In the genomic region with DNA sequence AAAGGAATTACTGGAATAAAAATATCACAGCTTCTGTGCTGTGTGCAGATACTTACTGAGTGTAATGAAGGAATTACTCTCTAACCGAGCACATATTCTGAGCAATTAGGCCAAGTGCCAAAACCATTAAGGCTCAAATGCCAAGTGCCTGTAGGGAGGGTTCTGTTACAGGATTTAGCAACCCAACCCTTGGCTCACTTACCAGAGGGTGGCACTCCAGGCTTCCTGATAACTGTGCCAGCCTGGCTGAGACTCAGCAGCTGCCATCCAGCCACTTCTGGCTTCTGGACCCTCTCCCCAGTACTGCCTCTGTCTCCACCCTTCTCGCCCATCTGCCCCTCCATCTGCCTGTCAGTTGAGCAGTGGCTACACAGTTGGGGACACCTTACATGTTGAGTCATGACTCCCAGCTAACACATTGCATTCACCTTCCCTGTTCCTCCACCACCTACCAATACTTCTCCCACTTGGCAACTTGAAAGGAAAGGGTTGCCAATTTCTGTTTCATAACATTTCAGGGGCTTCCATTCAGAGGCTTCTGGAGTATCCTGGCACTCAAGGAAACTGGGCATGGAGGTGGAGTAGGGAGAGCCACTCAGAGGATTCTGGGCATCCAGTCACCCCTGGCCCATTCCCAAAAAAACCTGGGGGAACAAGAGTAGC, we compare ENCODE assay signal across 8 cellular contexts.
DNase-seq lines count a peak whose midpoint lies in the region; ATAC-seq and TF ChIP-seq lines count a peak whose summit lies in the region.

No MANE protein-coding gene starts in this region.

- no peaks in the 10 kb centered on the region for H3K27me3 ChIP-seq in MG63

- peaks cover 4% of the 10 kb centered on the region for H3K4me1 Mint-ChIP-seq in progenitor cell of endocrine pancreas (ENCODE audit: low read depth)

- ATAC-seq in GM18867 (IDR thresholded peaks at IDR 0.05; ENCODE audit: unreplicated experiment) (no peak), GM21447 (IDR thresholded peaks at IDR 0.05; ENCODE audit: unreplicated experiment) (no peak)

- H3K4me3 Mint-ChIP-seq in progenitor cell of endocrine pancreas (ENCODE audit: low read depth): no peak overlapping the region

- peaks cover 12% of the 10 kb centered on the region for H3K9me3 Mint-ChIP-seq in progenitor cell of endocrine pancreas (ENCODE audit: low read depth)

- H3K9me3 ChIP-seq in MG63: no peaks in the 10 kb centered on the region

- no peaks in the 10 kb centered on the region for H3K36me3 ChIP-seq in MG63

- peaks cover 2% of the 10 kb centered on the region for H3K36me3 Mint-ChIP-seq in progenitor cell of endocrine pancreas (ENCODE audit: insufficient read depth)

- DNase-seq in COLO668 (lab: John Stamatoyannopoulos, UW; ENCODE audit: unreplicated experiment) (peak; percentile 62), MG63 (peak; percentile 47), SW480 (ENCODE audit: low spot score) (peak; percentile 36), fibroblast of peridontal ligament (ENCODE audit: extremely low read depth) (peak; percentile 54), progenitor cell of endocrine pancreas (ENCODE audit: low spot score, unreplicated experiment) (no peak), NCI-H510A treated with DMSO at 0.1 percent for 48 hours (lab: John Stamatoyannopoulos, UW) (no peak)

- H3K27me3 Mint-ChIP-seq in progenitor cell of endocrine pancreas: no peaks in the 10 kb centered on the region

- H3K27ac Mint-ChIP-seq in progenitor cell of endocrine pancreas: peak overlapping the region; percentile 53

- TF ChIP-seq CTCF in progenitor cell of endocrine pancreas (IDR thresholded peaks at IDR 0.05; ENCODE audit: unreplicated experiment): no peak

- H3K4me3 ChIP-seq in MG63: no peak overlapping the region

Comparison
In these comparisons a context has a peak if more than half of its experiments do, and no peak if none do; other contexts are left out.
1. DNase-seq: peak in COLO668 (single experiment), MG63 (single experiment), SW480 (single experiment) and fibroblast of peridontal ligament (single experiment); none in progenitor cell of endocrine pancreas (single experiment) and NCI-H510A treated with DMSO at 0.1 percent for 48 hours (single experiment).